In genomic region chr9:136823136-136824046, GRCh38 we compare ENCODE assay signal across 1 cellular context.
TF ChIP-seq lines count a peak whose summit lies in the region.

No MANE protein-coding gene starts in this region.

TF ChIP-seq in H1, 55 proteins besides CTCF, POLR2A, EP300 and RAD21:
- TF ChIP-seq HDAC6 (IDR thresholded peaks at IDR 0.05; ENCODE audit: low read depth, low read length) (no peak), SIX5 (IDR thresholded peaks at IDR 0.05; ENCODE audit: low read depth, low read length) (no peak), CHD2 (IDR thresholded peaks at IDR 0.05; ENCODE audit: low read length) (no peak), BCL11A (IDR thresholded peaks at IDR 0.05; ENCODE audit: low read depth in 2 of 2, low read length in 2 of 2) (no peak), BACH1 (IDR thresholded peaks at IDR 0.05; ENCODE audit: low read length) (no peak), NANOG (IDR thresholded peaks at IDR 0.05; ENCODE audit: insufficient read depth, low read depth, low read length, poor library complexity, severe bottlenecking) (no peak), RFX5 (IDR thresholded peaks at IDR 0.05; ENCODE audit: borderline replicate concordance, low read depth, low read length) (no peak), YY1 (IDR thresholded peaks at IDR 0.05; ENCODE audit: low read depth, low read length) (no peak), E2F6 (IDR thresholded peaks at IDR 0.05) (no peak), CEBPB (IDR thresholded peaks at IDR 0.05; ENCODE audit: low read depth, low read length) (no peak), GABPA (IDR thresholded peaks at IDR 0.05; ENCODE audit: borderline replicate concordance, insufficient read depth, low read length) (no peak), CBX8 (IDR thresholded peaks at IDR 0.05; ENCODE audit: borderline replicate concordance, low read depth, low read length) (no peak), SRF (IDR thresholded peaks at IDR 0.05; ENCODE audit: low read depth, low read length) (no peak), USF2 (IDR thresholded peaks at IDR 0.05; ENCODE audit: low read length) (no peak), CBX5 (IDR thresholded peaks at IDR 0.05; ENCODE audit: low read depth, low read length) (no peak), ZNF274 (IDR thresholded peaks at IDR 0.05; ENCODE audit: borderline replicate concordance, extremely low read depth, low read length) (no peak), ATF3 (IDR thresholded peaks at IDR 0.05; ENCODE audit: insufficient read depth, low read depth, low read length) (no peak), SP2 (IDR thresholded peaks at IDR 0.05; ENCODE audit: low read length) (no peak), NRF1 (IDR thresholded peaks at IDR 0.05; ENCODE audit: low read depth, low read length) (no peak), RBBP5 (IDR thresholded peaks at IDR 0.05; ENCODE audit: borderline replicate concordance, low read depth, low read length) (no peak)
TF ChIP-seq in H1: peak in this region for 0.
